Comparison of ENCODE assay signal across 31 cellular contexts in the genomic region with DNA sequence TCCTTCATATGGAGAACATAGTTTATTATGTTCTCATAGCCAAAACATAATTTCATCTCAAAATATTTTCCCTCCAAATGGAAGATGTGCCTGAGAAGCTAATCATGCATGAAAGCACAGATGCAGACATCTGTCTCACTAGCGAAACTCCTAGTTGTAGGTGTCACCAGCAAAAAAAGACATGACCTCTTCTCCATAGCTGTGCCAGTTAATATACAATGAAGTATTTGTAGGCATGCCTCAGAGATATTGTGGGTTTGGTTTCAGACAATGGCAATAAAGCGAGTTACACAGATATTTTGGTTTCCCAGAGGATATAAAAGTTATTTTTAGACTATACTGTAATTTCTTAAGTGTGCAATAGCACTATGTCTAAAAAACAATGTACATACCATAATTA.
"Had no signal": no experiment of that assay in that cellular context is flagged by ENCODE, and none has a peak within 500 bp of the region (broad histone marks: within the 10 kb centered on the region; RNA-seq: fewer than 3 reads in every experiment).

No MANE protein-coding gene starts in this region.

- H3K4me1 ChIP-seq: esophagus squamous epithelium had no signal

- H3K9me3 ChIP-seq: esophagus squamous epithelium, gastrocnemius medialis had no signal

- H3K4me1 Mint-ChIP-seq: activated B cell treated with CpG ODN at 0.5 μM for 24 hours; activated T-helper 17 cell treated with anti-CD3 and anti-CD28 coated beads, Interleukin-2, amount 50 U/mL, for 72 hours; central memory CD8-positive, alpha-beta T cell; endodermal cell; T-helper 17 cell had no signal

- H3K27me3 Mint-ChIP-seq: activated T-helper 17 cell treated with anti-CD3 and anti-CD28 coated beads, Interleukin-2, amount 50 U/mL, for 72 hours; central memory CD8-positive, alpha-beta T cell; dendritic cell treated with granulocyte-macrophage colony-stimulating factor and Interleukin-4, amounts not matched to agents 40 ng/mL and 50 ng/mL, for 4 days had no signal

- DNase-seq: activated B cell treated with CpG ODN at 0.5 μM for 24 hours; activated CD4-positive, alpha-beta T cell treated with anti-CD3 and anti-CD28 coated beads for 48 hours; activated CD4-positive, alpha-beta T cell treated with anti-CD3 and anti-CD28 coated beads, Interleukin-2, amount 50 U/mL, for 1 hour; activated CD4-positive, alpha-beta T cell treated with anti-CD3 and anti-CD28 coated beads, Interleukin-2, amount 50 U/mL, for 48 hours; activated CD8-positive, alpha-beta memory T cell treated with anti-CD3 and anti-CD28 coated beads for 24 hours; activated CD8-positive, alpha-beta T cell treated with anti-CD3 and anti-CD28 coated beads for 36 hours; activated effector memory CD4-positive, alpha-beta T cell treated with Interleukin-2 at 50 U/mL for 16 hours; activated gamma-delta T cell treated with Interleukin-2 at 50 U/mL for 16 hours; activated naive CD4-positive, alpha-beta T cell treated with anti-CD3 and anti-CD28 coated beads, Interleukin-2, amount 50 U/mL, for 16 hours; activated naive CD4-positive, alpha-beta T cell treated with Interleukin-2 at 50 U/mL for 16 hours; activated T-cell treated with anti-CD3 and anti-CD28 coated beads, Interleukin-2, amount 50 U/mL, for 4 hours; amniotic stem cell; anterior cingulate cortex; brain microvascular endothelial cell; dorsolateral prefrontal cortex; effector memory CD4-positive, alpha-beta T cell; endodermal cell; esophagus squamous epithelium; gastrocnemius medialis; heart right ventricle; T-helper 1 cell; T-helper 17 cell; T1000; WERI-Rb-1 had no signal

- H3K4me3 ChIP-seq: coronary artery, dorsolateral prefrontal cortex, esophagus squamous epithelium, gastrocnemius medialis, heart right ventricle had no signal

- H3K27ac Mint-ChIP-seq: activated B cell treated with CpG ODN at 0.5 μM for 24 hours; activated CD8-positive, alpha-beta T cell treated with anti-CD3 and anti-CD28 coated beads for 36 hours; activated naive CD8-positive, alpha-beta T cell; activated T-helper 17 cell treated with anti-CD3 and anti-CD28 coated beads, Interleukin-2, amount 50 U/mL, for 72 hours; dendritic cell treated with granulocyte-macrophage colony-stimulating factor and Interleukin-4, amounts not matched to agents 40 ng/mL and 50 ng/mL, for 4 days; endodermal cell; T-helper 17 cell; T-helper 2 cell treated with Interferon-gamma antibody and Interleukin-4, amounts not matched to agents 5 μg/mL and 100 μg/mL, for 36 hours had no signal

- H3K9me3 Mint-ChIP-seq: activated B cell treated with CpG ODN at 0.5 μM for 24 hours; endodermal cell; T-helper 2 cell treated with Interferon-gamma antibody and Interleukin-4, amounts not matched to agents 5 μg/mL and 100 μg/mL, for 36 hours had no signal

- H3K27me3 ChIP-seq: brain microvascular endothelial cell, dorsolateral prefrontal cortex, esophagus squamous epithelium, gastrocnemius medialis, heart right ventricle had no signal

- H3K27ac ChIP-seq: brain microvascular endothelial cell, coronary artery, dorsolateral prefrontal cortex, heart right ventricle, WERI-Rb-1 had no signal

- H3K36me3 ChIP-seq: brain microvascular endothelial cell, gastrocnemius medialis, WERI-Rb-1 had no signal

- H3K4me3 Mint-ChIP-seq: activated B cell treated with CpG ODN at 0.5 μM for 24 hours; activated CD8-positive, alpha-beta T cell treated with anti-CD3 and anti-CD28 coated beads for 36 hours; activated naive CD8-positive, alpha-beta T cell; activated T-cell treated with anti-CD3 and anti-CD28 coated beads, Interleukin-2, amount 50 U/mL, for 4 hours; activated T-helper 17 cell treated with anti-CD3 and anti-CD28 coated beads, Interleukin-2, amount 50 U/mL, for 72 hours; central memory CD8-positive, alpha-beta T cell; dendritic cell treated with granulocyte-macrophage colony-stimulating factor and Interleukin-4, amounts not matched to agents 40 ng/mL and 50 ng/mL, for 4 days; endodermal cell; T-helper 17 cell; T-helper 2 cell treated with Interferon-gamma antibody and Interleukin-4, amounts not matched to agents 5 μg/mL and 100 μg/mL, for 36 hours had no signal

- H3K36me3 Mint-ChIP-seq: activated naive CD8-positive, alpha-beta T cell had no signal

- ATAC-seq: activated CD4-positive, CD25-positive, alpha-beta regulatory T cell treated with anti-CD3 and anti-CD28 coated beads, Interleukin-2, amount 50 U/mL, for 24 hours; activated CD8-positive, alpha-beta T cell treated with anti-CD3 and anti-CD28 coated beads for 36 hours; activated T-cell treated with anti-CD3 and anti-CD28 coated beads, Interleukin-2, amount 50 U/mL, for 4 hours; activated T-helper 17 cell treated with anti-CD3 and anti-CD28 coated beads, Interleukin-2, amount 50 U/mL, for 72 hours; gastrocnemius medialis; heart right ventricle; T-helper 17 cell had no signal
